ENCODE assay signal across 8 cellular contexts in genomic region chr10:6669269-6669859, GRCh38.
DNase-seq lines count a peak whose midpoint lies in the region; ATAC-seq, FAIRE-seq and TF ChIP-seq lines count a peak whose summit lies in the region.

No MANE protein-coding gene starts in this region.

- TF ChIP-seq CTCF in GM12878 (IDR thresholded peaks at IDR 0.05 in 2 of 3, conservative IDR thresholded peaks at IDR 0.05 in 1 of 3; ENCODE audit: control insufficient read depth in 2 of 3, extremely low read depth in 1 of 3, insufficient read depth in 1 of 3, low read depth in 3 of 3, low read length in 3 of 3) = peak; percentile 48 to 60 (median 50); a peak in 5 of 6 replicates

- no peaks in the 10 kb centered on the region for H3K4me1 ChIP-seq in GM12878 (ENCODE audit: control insufficient read depth, insufficient read depth, low read length)

- H3K4me3 Mint-ChIP-seq in activated CD4-positive, alpha-beta T cell treated with anti-CD3 and anti-CD28 coated beads, Interleukin-2, amount 10 ng/mL, durations not matched to agents 24 days and 14 days = no peak overlapping the region

- in situ Hi-C loops in GM12878 (cut with MboI) = loop anchor here (25.0 kb wide), 1 partner anchor 743 kb away; the partner anchor contains the start of gene SFMBT2

- H3K79me2 ChIP-seq in GM12878 (ENCODE audit: control insufficient read depth, insufficient read depth, low read length) = no peaks in the 10 kb centered on the region

- no peak for TF ChIP-seq POLR2A in GM12878 (IDR thresholded peaks at IDR 0.05; ENCODE audit: low read depth, low read length)

- no peaks in the 10 kb centered on the region for H3K9me3 Mint-ChIP-seq in activated CD4-positive, alpha-beta T cell treated with anti-CD3 and anti-CD28 coated beads, Interleukin-2, amount 10 ng/mL, durations not matched to agents 24 days and 14 days

- ATAC-seq in GM12878 (peak; percentile 67), HG02610 (IDR thresholded peaks at IDR 0.05; ENCODE audit: unreplicated experiment) (no peak)

- H3K27me3 Mint-ChIP-seq in activated CD4-positive, alpha-beta T cell treated with anti-CD3 and anti-CD28 coated beads, Interleukin-2, amount 10 ng/mL, durations not matched to agents 24 days and 14 days = peaks cover 19% of the 10 kb centered on the region

- H3K36me3 Mint-ChIP-seq in activated CD4-positive, alpha-beta T cell treated with anti-CD3 and anti-CD28 coated beads, Interleukin-2, amount 10 ng/mL, durations not matched to agents 24 days and 14 days (ENCODE audit: low read depth) = no peaks in the 10 kb centered on the region

- TF ChIP-seq RAD21 in GM12878 (IDR thresholded peaks at IDR 0.05; ENCODE audit: insufficient read depth, low read depth, low read length) = peak; percentile 54

- no peaks in the 10 kb centered on the region for H3K9me3 ChIP-seq in GM12878 (replicated peaks; ENCODE audit: control insufficient read depth, insufficient read depth, low read length)

- DNase-seq in activated CD4-positive, alpha-beta T cell treated with anti-CD3 and anti-CD28 coated beads, Interleukin-2, amount 10 ng/mL, durations not matched to agents 24 days and 14 days = peak; percentile 71
- no peak for DNase-seq in activated CD4-positive, alpha-beta T cell treated with anti-CD3 and anti-CD28 coated beads for 48 hours
- DNase-seq in MV-4-11 (lab: John Stamatoyannopoulos, UW) (peak; percentile 37), GM12878 (ENCODE audit: low read depth, low spot score) (no peak), left kidney (ENCODE audit: low read depth, low spot score) (peak; percentile 78), UCSD-AML1 (lab: John Stamatoyannopoulos, UW; ENCODE audit: unreplicated experiment) (no peak), posterior vena cava (ENCODE audit: low spot score) (no peak)

- H3K4me3 ChIP-seq in GM12878 = no peak overlapping the region

- BruUV-seq in GM12878 (replicated peaks; lab: Mats Ljungman, UMichigan) = no TSS peak

- H4K20me1 ChIP-seq in GM12878 (ENCODE audit: control insufficient read depth, insufficient read depth) = no peaks in the 10 kb centered on the region

- H3K36me3 ChIP-seq in GM12878 (ENCODE audit: control insufficient read depth in 2 of 2, insufficient read depth in 2 of 2, low read length in 1 of 2) = no peaks in the 10 kb centered on the region

- H2AFZ ChIP-seq in GM12878 (ENCODE audit: control insufficient read depth, low read depth, low read length) = no peak overlapping the region

- SMC1A ChIA-PET in GM12878 (lab: Charles Lee; ENCODE audit: uncharacterized antibody, unreplicated experiment) = interaction anchor here (0.6 to 2.9 kb wide), 10 partner anchors 9 to 258 kb away, joined by 3 to 12 read pairs (median 4); no protein-coding TSS in a partner anchor

- POLR2A ChIA-PET in GM12878 (lab: Charles Lee) = no interaction called here

- H3K4me2 ChIP-seq in GM12878 (ENCODE audit: control insufficient read depth, insufficient read depth) = no peak overlapping the region

- intact Hi-C loops in activated CD4-positive, alpha-beta T cell treated with anti-CD3 and anti-CD28 coated beads, Interleukin-2, amount 10 ng/mL, durations not matched to agents 24 days and 14 days (cut with micrococcal nuclease) = loop anchor here (1.0 to 10.0 kb wide), 6 partner anchors 9 to 748 kb away; partner anchors contain the start of gene PFKFB3
- intact Hi-C loops in GM12878 (cut with micrococcal nuclease; ENCODE audit: unreplicated experiment) (loop anchor here (2.0 to 5.0 kb wide), 3 partner anchors 21 to 488 kb away; partner anchors contain the start of gene PRKCQ), posterior vena cava (cut with DNase I) (no loop called here)

- no peak overlapping the region for H3K9ac ChIP-seq in GM12878 (ENCODE audit: control insufficient read depth, insufficient read depth, low read length)

- RAD21 ChIA-PET in GM12878 (lab: Charles Lee; ENCODE audit: unreplicated experiment) = interaction anchor here (1.1 to 1.8 kb wide), 3 partner anchors 80 to 748 kb away, joined by 3 to 4 read pairs (median 4); no protein-coding TSS in a partner anchor

- 2% methylated on average over 5 of the region's 5 CpGs for WGBS in GM12878 (ENCODE audit: insufficient coverage, insufficient replicate concordance, low lambda C conversion rate, missing lambda C conversion rate)

- peaks cover 24% of the 10 kb centered on the region for H3K4me1 Mint-ChIP-seq in activated CD4-positive, alpha-beta T cell treated with anti-CD3 and anti-CD28 coated beads, Interleukin-2, amount 10 ng/mL, durations not matched to agents 24 days and 14 days

- no peak overlapping the region for H3K27ac Mint-ChIP-seq in activated CD4-positive, alpha-beta T cell treated with anti-CD3 and anti-CD28 coated beads, Interleukin-2, amount 10 ng/mL, durations not matched to agents 24 days and 14 days

- H3K27me3 ChIP-seq in GM12878 (replicated peaks in 1 of 2; ENCODE audit: control insufficient read depth in 2 of 2, insufficient read depth in 2 of 2, low read length in 1 of 2) = peaks cover 0 to 1% of the 10 kb centered on the region in 2 experiments; a peak in 2 of 4 replicates

- H3K27ac ChIP-seq in GM12878 (ENCODE audit: control insufficient read depth, insufficient read depth) = no peak overlapping the region

- CTCF ChIA-PET in GM12878 (lab: Yijun Ruan, JAX) = interaction anchor here (0.6 to 6.2 kb wide), 15 partner anchors 9 to 856 kb away, joined by 3 to 90 read pairs (median 4); no protein-coding TSS in a partner anchor

- peak; percentile 27 for FAIRE-seq in GM12878 (lab: Jason Lieb, UNC)

- no peak for TF ChIP-seq EP300 in GM12878 (IDR thresholded peaks at IDR 0.05; ENCODE audit: borderline replicate concordance in 1 of 2, control insufficient read depth in 1 of 2, low read depth in 2 of 2, low read length in 2 of 2)

TF ChIP-seq in GM12878, 131 proteins besides CTCF, POLR2A, EP300 and RAD21:
- TF ChIP-seq YY1 (IDR thresholded peaks at IDR 0.05; ENCODE audit: low read depth, low read length) (0 out of 2 replicates have a peak, but pooled peaks have one; percentile 34), SMC3 (IDR thresholded peaks at IDR 0.05; ENCODE audit: borderline replicate concordance, low read length) (peak; percentile 55; the same call in 1 of the 2 replicates), ZNF622 (IDR thresholded peaks at IDR 0.05) (no peak)

Comparison
In these comparisons a context has a peak if more than half of its experiments do, and no peak if none do; other contexts are left out.
1. DNase-seq: peak in activated CD4-positive, alpha-beta T cell treated with anti-CD3 and anti-CD28 coated beads, Interleukin-2, amount 10 ng/mL, durations not matched to agents 24 days and 14 days (single experiment), MV-4-11 (single experiment) and left kidney (single experiment); none in activated CD4-positive, alpha-beta T cell treated with anti-CD3 and anti-CD28 coated beads for 48 hours (single experiment), GM12878 (single experiment), UCSD-AML1 (single experiment) and posterior vena cava (single experiment).
2. intact Hi-C loops: an anchor here in activated CD4-positive, alpha-beta T cell treated with anti-CD3 and anti-CD28 coated beads, Interleukin-2, amount 10 ng/mL, durations not matched to agents 24 days and 14 days (1.0 to 10.0 kb wide) and GM12878 (2.0 to 5.0 kb wide); none called in posterior vena cava.